ENCODE assay signal across 8 cellular contexts in genomic region chr3:130179353-130179965, GRCh38.
DNase-seq lines count a peak whose midpoint lies in the region; ATAC-seq and TF ChIP-seq lines count a peak whose summit lies in the region.
"Not testable (repeated sequence)": the region's sequence is repeated elsewhere in the genome, so short reads cannot be mapped to it uniquely, and the experiment has no call there.

No MANE protein-coding gene starts in this region.

- H3K4me1 Mint-ChIP-seq in activated CD8-positive, alpha-beta T cell treated with anti-CD3 and anti-CD28 coated beads for 36 hours (ENCODE audit: low read depth): peaks cover 21% of the 10 kb centered on the region
- H3K4me1 Mint-ChIP-seq in natural killer cell treated with Interleukin-12 subunit alpha and Interleukin-12 subunit beta and Interleukin-15 and Interleukin-18, amount 100 ng/mL, for 72 hours (ENCODE audit: low read depth in 2 of 2): peaks cover 21 to 25% of the 10 kb centered on the region in 2 donors

- TF ChIP-seq CTCF in GM13976 (IDR thresholded peaks at IDR 0.05; ENCODE audit: borderline replicate concordance, control extremely low read depth, extremely low read depth, insufficient read depth, missing control alignments); OCI-LY3 (IDR thresholded peaks at IDR 0.05; ENCODE audit: low read depth, low read length); activated CD8-positive, alpha-beta T cell treated with anti-CD3 and anti-CD28 coated beads for 36 hours (IDR thresholded peaks at IDR 0.05); uterus (IDR thresholded peaks at IDR 0.05): not testable (repeated sequence)

- not testable (repeated sequence) for H3K79me2 ChIP-seq in OCI-LY3 (ENCODE audit: low read length)

- POLR2A ChIA-PET in activated CD8-positive, alpha-beta T cell treated with anti-CD3 and anti-CD28 coated beads for 36 hours (lab: Charles Lee): interaction anchor here (0.6 kb wide), 1 partner anchor 791 kb away, joined by 3 read pairs; no protein-coding TSS in a partner anchor

- peaks cover 26% of the 10 kb centered on the region for H3K4me1 ChIP-seq in OCI-LY3 (ENCODE audit: low read length)
- not testable (repeated sequence) for H3K4me1 ChIP-seq in uterus

- H3K4me3 ChIP-seq in OCI-LY3 (ENCODE audit: low read length): peak overlapping the region; percentile 76
- H3K4me3 ChIP-seq in uterus: peak overlapping the region; percentile 11 to 31

- not testable (repeated sequence) for H3K36me3 ChIP-seq in OCI-LY3 (replicated peaks; ENCODE audit: low read depth, low read length); uterus

- H2AFZ ChIP-seq in OCI-LY3 (ENCODE audit: low read depth, low read length): peak overlapping the region; percentile 66; the same call in 1 of the 2 replicates

- in situ Hi-C loops in GM13976 (cut with MboI; ENCODE audit: low sequenced_read_pairs, unreplicated experiment): not testable (repeated sequence)

- H3K27me3 Mint-ChIP-seq in activated CD8-positive, alpha-beta T cell treated with anti-CD3 and anti-CD28 coated beads for 36 hours; natural killer cell treated with Interleukin-12 subunit alpha and Interleukin-12 subunit beta and Interleukin-15 and Interleukin-18, amount 100 ng/mL, for 72 hours: not testable (repeated sequence)

- DNase-seq in GM13976 (ENCODE audit: low spot score): peak; percentile 4
- DNase-seq in activated CD8-positive, alpha-beta T cell treated with anti-CD3 and anti-CD28 coated beads for 36 hours: peak; percentile 68
- DNase-seq in astrocyte of the hippocampus (ENCODE audit: low read depth, low spot score): peak; percentile 1
- DNase-seq in germinal center (ENCODE audit: low spot score): peak; percentile 1
- peak; percentile 61 for DNase-seq in natural killer cell treated with Interleukin-12 subunit alpha and Interleukin-12 subunit beta and Interleukin-15 and Interleukin-18, amount 100 ng/mL, for 72 hours (ENCODE audit: low spot score)
- DNase-seq in stimulated activated CD4-positive, alpha-beta T cell treated with anti-CD3 and anti-CD28 coated beads, TNF-alpha, amount 100 ng/mL, for 1 hour (ENCODE audit: low read depth in 3 of 3, low spot score in 1 of 3): peak; percentile 2 to 12 (median 4)
- peak; percentile 28 to 40 for DNase-seq in uterus

- H3K9me3 Mint-ChIP-seq in activated CD8-positive, alpha-beta T cell treated with anti-CD3 and anti-CD28 coated beads for 36 hours; natural killer cell treated with Interleukin-12 subunit alpha and Interleukin-12 subunit beta and Interleukin-15 and Interleukin-18, amount 100 ng/mL, for 72 hours: not testable (repeated sequence)

- TF ChIP-seq POLR2A in uterus (IDR thresholded peaks at IDR 0.05): not testable (repeated sequence)

- intact Hi-C loops in activated CD8-positive, alpha-beta T cell treated with anti-CD3 and anti-CD28 coated beads for 36 hours (cut with micrococcal nuclease); uterus (cut with DNase I; ENCODE audit: low total_unique reads): not testable (repeated sequence)

- CTCF ChIA-PET in activated CD8-positive, alpha-beta T cell treated with anti-CD3 and anti-CD28 coated beads for 36 hours (lab: Charles Lee): not testable (repeated sequence)

- not testable (repeated sequence) for H3K36me3 Mint-ChIP-seq in activated CD8-positive, alpha-beta T cell treated with anti-CD3 and anti-CD28 coated beads for 36 hours (ENCODE audit: low read depth); natural killer cell treated with Interleukin-12 subunit alpha and Interleukin-12 subunit beta and Interleukin-15 and Interleukin-18, amount 100 ng/mL, for 72 hours

- peak overlapping the region; percentile 68 for H3K27ac ChIP-seq in OCI-LY3 (ENCODE audit: low read length)
- peak overlapping the region; percentile 28 to 45 for H3K27ac ChIP-seq in uterus

- peak overlapping the region; percentile 66 for H3K4me3 Mint-ChIP-seq in activated CD8-positive, alpha-beta T cell treated with anti-CD3 and anti-CD28 coated beads for 36 hours
- H3K4me3 Mint-ChIP-seq in natural killer cell treated with Interleukin-12 subunit alpha and Interleukin-12 subunit beta and Interleukin-15 and Interleukin-18, amount 100 ng/mL, for 72 hours: peak overlapping the region; percentile 91

- ATAC-seq in activated CD8-positive, alpha-beta T cell treated with anti-CD3 and anti-CD28 coated beads for 36 hours; natural killer cell treated with Interleukin-12 subunit alpha and Interleukin-12 subunit beta and Interleukin-15 and Interleukin-18, amount 100 ng/mL, for 72 hours: not testable (repeated sequence)

- not testable (repeated sequence) for H3K27me3 ChIP-seq in OCI-LY3 (ENCODE audit: low read depth, low read length); uterus

- peak overlapping the region; percentile 93 for H3K4me2 ChIP-seq in OCI-LY3 (ENCODE audit: low read length)

- peak overlapping the region; percentile 77 for H3K27ac Mint-ChIP-seq in activated CD8-positive, alpha-beta T cell treated with anti-CD3 and anti-CD28 coated beads for 36 hours
- H3K27ac Mint-ChIP-seq in natural killer cell treated with Interleukin-12 subunit alpha and Interleukin-12 subunit beta and Interleukin-15 and Interleukin-18, amount 100 ng/mL, for 72 hours: peak overlapping the region; percentile 83 to 91

- H4K20me1 ChIP-seq in OCI-LY3 (ENCODE audit: insufficient read depth, low read length): not testable (repeated sequence)

- peak overlapping the region; percentile 55 for H3K9ac ChIP-seq in OCI-LY3 (ENCODE audit: low read length)

- H3K9me3 ChIP-seq in OCI-LY3 (ENCODE audit: insufficient read depth, low read length); uterus: not testable (repeated sequence)

Comparison
In these comparisons a context has a peak if more than half of its experiments do, and no peak if none do; other contexts are left out.
1. DNase-seq: peak in every context shown above with its lines; median percentile 68 in activated CD8-positive, alpha-beta T cell treated with anti-CD3 and anti-CD28 coated beads for 36 hours; 61 in natural killer cell treated with Interleukin-12 subunit alpha and Interleukin-12 subunit beta and Interleukin-15 and Interleukin-18, amount 100 ng/mL, for 72 hours; 34 in uterus; 4 in GM13976; 4 in stimulated activated CD4-positive, alpha-beta T cell treated with anti-CD3 and anti-CD28 coated beads, TNF-alpha, amount 100 ng/mL, for 1 hour; 1 in astrocyte of the hippocampus; 1 in germinal center.